8 cellular contexts compared by ENCODE assay signal in the genomic region with DNA sequence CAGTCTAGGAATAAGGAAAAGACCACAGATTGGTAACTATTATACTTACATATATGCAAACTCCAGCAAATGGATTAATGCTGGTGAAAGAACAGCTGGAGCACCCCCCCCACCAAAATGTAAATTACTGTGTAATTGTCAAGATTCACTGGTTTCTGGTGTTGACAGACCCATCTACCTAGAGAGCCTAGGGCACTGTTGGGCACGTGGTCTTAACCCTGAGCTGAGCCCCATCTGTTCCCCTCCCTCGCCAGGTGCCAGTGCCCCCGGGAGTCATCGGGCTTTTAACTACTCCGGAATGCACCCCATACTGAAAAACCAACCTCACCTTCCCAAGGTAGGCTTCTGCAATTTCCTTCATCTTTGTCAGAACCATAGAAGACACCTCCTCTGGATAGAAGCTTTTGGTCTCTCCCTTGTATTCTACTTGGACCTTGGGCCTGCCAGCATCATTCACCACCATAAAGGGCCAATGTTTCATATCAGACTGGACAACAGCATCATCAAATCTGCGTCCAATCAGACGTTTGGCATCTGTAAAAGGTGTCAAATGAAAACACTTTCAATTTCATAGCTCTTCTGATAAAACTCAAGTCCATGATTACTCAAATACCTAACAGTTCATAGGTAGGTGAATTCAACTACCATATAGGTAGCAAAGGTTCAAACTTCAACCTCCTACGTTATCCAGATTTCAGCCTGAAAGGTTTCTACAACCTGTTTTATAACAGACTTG. TPM values are rescaled to one million over a fixed set of nuclear protein-coding genes. Genes with fewer than 3 reads are reported as not detected.
DNase-seq lines count a peak whose midpoint lies in the region; ATAC-seq, FAIRE-seq and TF ChIP-seq lines count a peak whose summit lies in the region.

No MANE protein-coding gene starts in this region.

- DNase-seq in DMS53 (lab: John Stamatoyannopoulos, UW) = peak; percentile 38
- no peak for DNase-seq in DMS53 treated with DMSO at 0.1 percent for 48 hours (lab: John Stamatoyannopoulos, UW; ENCODE audit: unreplicated experiment)
- DNase-seq in Peyer's patch = peak in 1 of 3 donors; percentile 62
- no peak for DNase-seq in epithelial cell of prostate (ENCODE audit: low read depth, low spot score)
- no peak for DNase-seq in pancreas

- peaks cover 0 to 51% (median 0%) of the 10 kb centered on the region in 3 donors for H3K36me3 ChIP-seq in Peyer's patch
- H3K36me3 ChIP-seq in pancreas = peaks cover 24 to 45% (median 25%) of the 10 kb centered on the region in 3 donors

- 0 to 2% methylated on average over 8 of the region's 8 CpGs for WGBS in pancreas, 2 donors

- no peak for TF ChIP-seq CTCF in Peyer's patch (IDR thresholded peaks at IDR 0.05)
- TF ChIP-seq CTCF in pancreas (IDR thresholded peaks at IDR 0.05) = no peak

- H3K4me1 ChIP-seq in Peyer's patch (peaks cover 0 to 57% (median 18%) of the 10 kb centered on the region in 4 donors), pancreas (peaks cover 23 to 44% (median 35%) of the 10 kb centered on the region in 3 donors)

- TF ChIP-seq POLR2A in Peyer's patch (IDR thresholded peaks at IDR 0.05) = peak in 1 of 2 donors; percentile 14

- H3K27me3 ChIP-seq in Peyer's patch (no peaks in the 10 kb centered on the region), pancreas (no peaks in the 10 kb centered on the region)

- H3K4me3 ChIP-seq in Peyer's patch (peak overlapping the region; percentile 86 to 96 (median 93)), pancreas (peak overlapping the region; percentile 58 to 89 (median 76))

- H3K9me3 ChIP-seq in Peyer's patch = no peaks in the 10 kb centered on the region
- H3K9me3 ChIP-seq in pancreas = no peaks in the 10 kb centered on the region

- intact Hi-C loops in pancreas (cut with DNase I) = no loop called here

- ATAC-seq in pancreas = no peak
- ATAC-seq in HG02588 (IDR thresholded peaks at IDR 0.05; ENCODE audit: unreplicated experiment) = no peak
- ATAC-seq in esophagus mucosa = no peak
- ATAC-seq in HG03095 (IDR thresholded peaks at IDR 0.05; ENCODE audit: unreplicated experiment) = no peak

- H3K27ac ChIP-seq in Peyer's patch (peak overlapping the region; percentile 97 to 100 (median 100)), epithelial cell of prostate (peak overlapping the region; percentile 99), pancreas (peak overlapping the region in 2 of 4 donors; percentile 100)

- FAIRE-seq in pancreas (lab: Jason Lieb, UNC) = no peak

RNA-seq across cellular contexts. Expression of gene HSPA8, which starts 1.5 kb away (rescaled TPM):
- total RNA-seq in Peyer's patch (1,000 to 10,000 TPM in 1 of 4 donors, 100 to 1,000 TPM in 3; 459 to 1,091 (median 728) TPM), pancreas (1,000 to 10,000 TPM in 3 of 6 donors, 100 to 1,000 TPM in 3; 625 to 1,721 (median 1,008) TPM), esophagus mucosa (681 TPM)
- 100 to 1,000 TPM; 166 to 347 TPM for polyA plus RNA-seq in pancreas
